1 cellular context compared by ENCODE assay signal in genomic region chr22:27626675-27627443, GRCh38.
TF ChIP-seq lines count a peak whose summit lies in the region.

No MANE protein-coding gene starts in this region.

TF ChIP-seq in GM23338, 12 proteins besides CTCF, POLR2A, EP300 and RAD21 (continued from another document):
- TF ChIP-seq, protein P1, sequence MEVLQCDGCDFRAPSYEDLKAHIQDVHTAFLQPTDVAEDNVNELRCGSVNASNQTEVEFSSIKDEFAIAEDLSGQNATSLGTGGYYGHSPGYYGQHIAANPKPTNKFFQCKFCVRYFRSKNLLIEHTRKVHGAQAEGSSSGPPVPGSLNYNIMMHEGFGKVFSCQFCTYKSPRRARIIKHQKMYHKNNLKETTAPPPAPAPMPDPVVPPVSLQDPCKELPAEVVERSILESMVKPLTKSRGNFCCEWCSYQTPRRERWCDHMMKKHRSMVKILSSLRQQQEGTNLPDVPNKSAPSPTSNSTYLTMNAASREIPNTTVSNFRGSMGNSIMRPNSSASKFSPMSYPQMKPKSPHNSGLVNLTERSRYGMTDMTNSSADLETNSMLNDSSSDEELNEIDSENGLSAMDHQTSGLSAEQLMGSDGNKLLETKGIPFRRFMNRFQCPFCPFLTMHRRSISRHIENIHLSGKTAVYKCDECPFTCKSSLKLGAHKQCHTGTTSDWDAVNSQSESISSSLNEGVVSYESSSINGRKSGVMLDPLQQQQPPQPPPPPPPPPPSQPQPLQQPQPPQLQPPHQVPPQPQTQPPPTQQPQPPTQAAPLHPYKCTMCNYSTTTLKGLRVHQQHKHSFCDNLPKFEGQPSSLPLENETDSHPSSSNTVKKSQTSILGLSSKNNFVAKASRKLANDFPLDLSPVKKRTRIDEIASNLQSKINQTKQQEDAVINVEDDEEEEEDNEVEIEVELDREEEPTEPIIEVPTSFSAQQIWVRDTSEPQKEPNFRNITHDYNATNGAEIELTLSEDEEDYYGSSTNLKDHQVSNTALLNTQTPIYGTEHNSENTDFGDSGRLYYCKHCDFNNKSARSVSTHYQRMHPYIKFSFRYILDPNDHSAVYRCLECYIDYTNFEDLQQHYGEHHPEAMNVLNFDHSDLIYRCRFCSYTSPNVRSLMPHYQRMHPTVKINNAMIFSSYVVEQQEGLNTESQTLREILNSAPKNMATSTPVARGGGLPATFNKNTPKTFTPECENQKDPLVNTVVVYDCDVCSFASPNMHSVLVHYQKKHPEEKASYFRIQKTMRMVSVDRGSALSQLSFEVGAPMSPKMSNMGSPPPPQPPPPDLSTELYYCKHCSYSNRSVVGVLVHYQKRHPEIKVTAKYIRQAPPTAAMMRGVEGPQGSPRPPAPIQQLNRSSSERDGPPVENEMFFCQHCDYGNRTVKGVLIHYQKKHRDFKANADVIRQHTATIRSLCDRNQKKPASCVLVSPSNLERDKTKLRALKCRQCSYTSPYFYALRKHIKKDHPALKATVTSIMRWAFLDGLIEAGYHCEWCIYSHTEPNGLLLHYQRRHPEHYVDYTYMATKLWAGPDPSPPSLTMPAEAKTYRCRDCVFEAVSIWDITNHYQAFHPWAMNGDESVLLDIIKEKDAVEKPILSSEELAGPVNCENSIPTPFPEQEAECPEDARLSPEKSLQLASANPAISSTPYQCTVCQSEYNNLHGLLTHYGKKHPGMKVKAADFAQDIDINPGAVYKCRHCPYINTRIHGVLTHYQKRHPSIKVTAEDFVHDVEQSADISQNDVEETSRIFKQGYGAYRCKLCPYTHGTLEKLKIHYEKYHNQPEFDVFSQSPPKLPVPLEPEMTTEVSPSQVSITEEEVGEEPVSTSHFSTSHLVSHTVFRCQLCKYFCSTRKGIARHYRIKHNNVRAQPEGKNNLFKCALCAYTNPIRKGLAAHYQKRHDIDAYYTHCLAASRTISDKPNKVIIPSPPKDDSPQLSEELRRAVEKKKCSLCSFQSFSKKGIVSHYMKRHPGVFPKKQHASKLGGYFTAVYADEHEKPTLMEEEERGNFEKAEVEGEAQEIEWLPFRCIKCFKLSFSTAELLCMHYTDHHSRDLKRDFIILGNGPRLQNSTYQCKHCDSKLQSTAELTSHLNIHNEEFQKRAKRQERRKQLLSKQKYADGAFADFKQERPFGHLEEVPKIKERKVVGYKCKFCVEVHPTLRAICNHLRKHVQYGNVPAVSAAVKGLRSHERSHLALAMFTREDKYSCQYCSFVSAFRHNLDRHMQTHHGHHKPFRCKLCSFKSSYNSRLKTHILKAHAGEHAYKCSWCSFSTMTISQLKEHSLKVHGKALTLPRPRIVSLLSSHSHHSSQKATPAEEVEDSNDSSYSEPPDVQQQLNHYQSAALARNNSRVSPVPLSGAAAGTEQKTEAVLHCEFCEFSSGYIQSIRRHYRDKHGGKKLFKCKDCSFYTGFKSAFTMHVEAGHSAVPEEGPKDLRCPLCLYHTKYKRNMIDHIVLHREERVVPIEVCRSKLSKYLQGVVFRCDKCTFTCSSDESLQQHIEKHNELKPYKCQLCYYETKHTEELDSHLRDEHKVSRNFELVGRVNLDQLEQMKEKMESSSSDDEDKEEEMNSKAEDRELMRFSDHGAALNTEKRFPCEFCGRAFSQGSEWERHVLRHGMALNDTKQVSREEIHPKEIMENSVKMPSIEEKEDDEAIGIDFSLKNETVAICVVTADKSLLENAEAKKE (CRISPR knock-in tag; IDR thresholded peaks at IDR 0.05): no peak
- TF ChIP-seq POLR2AphosphoS5 (IDR thresholded peaks at IDR 0.05; ENCODE audit: low read depth) (no peak), STAT1 (IDR thresholded peaks at IDR 0.05; ENCODE audit: unreplicated experiment) (no peak), JUNB (IDR thresholded peaks at IDR 0.05; ENCODE audit: unreplicated experiment) (no peak)
- TF ChIP-seq, protein P2, sequence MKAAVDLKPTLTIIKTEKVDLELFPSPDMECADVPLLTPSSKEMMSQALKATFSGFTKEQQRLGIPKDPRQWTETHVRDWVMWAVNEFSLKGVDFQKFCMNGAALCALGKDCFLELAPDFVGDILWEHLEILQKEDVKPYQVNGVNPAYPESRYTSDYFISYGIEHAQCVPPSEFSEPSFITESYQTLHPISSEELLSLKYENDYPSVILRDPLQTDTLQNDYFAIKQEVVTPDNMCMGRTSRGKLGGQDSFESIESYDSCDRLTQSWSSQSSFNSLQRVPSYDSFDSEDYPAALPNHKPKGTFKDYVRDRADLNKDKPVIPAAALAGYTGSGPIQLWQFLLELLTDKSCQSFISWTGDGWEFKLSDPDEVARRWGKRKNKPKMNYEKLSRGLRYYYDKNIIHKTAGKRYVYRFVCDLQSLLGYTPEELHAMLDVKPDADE (IDR thresholded peaks at IDR 0.05): no peak
